ENCODE assay signal across 8 cellular contexts in genomic region chr20:31822421-31823330, GRCh38. TPM values are rescaled to one million over a fixed set of nuclear protein-coding genes. Genes with fewer than 3 reads are reported as not detected.
DNase-seq lines count a peak whose midpoint lies in the region; ATAC-seq and TF ChIP-seq lines count a peak whose summit lies in the region.

No MANE protein-coding gene starts in this region.

- no peaks in the 10 kb centered on the region for H3K27me3 ChIP-seq in gastroesophageal sphincter
- H3K27me3 ChIP-seq in trophoblast cell (ENCODE audit: insufficient read depth, low read length) = no peaks in the 10 kb centered on the region
- no peaks in the 10 kb centered on the region for H3K27me3 ChIP-seq in upper lobe of right lung

- H3K4me3 ChIP-seq in AG09309 (ENCODE audit: control insufficient read depth, low read depth, low read length) (peak overlapping the region; percentile 8), gastroesophageal sphincter (peak overlapping the region in 1 of 2 donors; percentile 17), trophoblast cell (ENCODE audit: low read depth, low read length) (no peak overlapping the region), upper lobe of right lung (no peak overlapping the region)

- H3K23ac ChIP-seq in trophoblast cell (ENCODE audit: low read length) = no peak overlapping the region

- intact Hi-C loops in upper lobe of right lung (cut with DNase I) = no loop called here

- no peak overlapping the region for H4K12ac ChIP-seq in trophoblast cell (ENCODE audit: low read depth, low read length)

- no peak for TF ChIP-seq POLR2A in gastroesophageal sphincter (IDR thresholded peaks at IDR 0.05)

- no peak overlapping the region for H2BK5ac ChIP-seq in trophoblast cell (ENCODE audit: low read depth, low read length, poor library complexity)

- no peak overlapping the region for H3K9ac ChIP-seq in trophoblast cell (ENCODE audit: low read length)

- ATAC-seq in GM19023 (IDR thresholded peaks at IDR 0.05; ENCODE audit: unreplicated experiment) (peak; percentile 72), gastroesophageal sphincter (peak; percentile 85), upper lobe of right lung (peak; percentile 88)

- H2BK120ac ChIP-seq in trophoblast cell (ENCODE audit: insufficient read depth, low read length, poor library complexity) = no peak overlapping the region

- no peaks in the 10 kb centered on the region for H3K79me2 ChIP-seq in trophoblast cell (ENCODE audit: control insufficient read depth, insufficient read depth, low read length, poor library complexity)

- H3K27ac ChIP-seq in gastroesophageal sphincter (peak overlapping the region in 2 of 4 donors; percentile 31 to 55), trophoblast cell (ENCODE audit: low read depth, low read length) (no peak overlapping the region), upper lobe of right lung (no peak overlapping the region)

- no peaks in the 10 kb centered on the region for H3K36me3 ChIP-seq in gastroesophageal sphincter
- no peaks in the 10 kb centered on the region for H3K36me3 ChIP-seq in trophoblast cell (ENCODE audit: control insufficient read depth in 1 of 2, insufficient read depth in 2 of 2, low read length in 2 of 2)
- H3K36me3 ChIP-seq in upper lobe of right lung = no peaks in the 10 kb centered on the region

- no peak overlapping the region for H3K4ac ChIP-seq in trophoblast cell (ENCODE audit: low read depth, low read length)

- no peak overlapping the region for H4K8ac ChIP-seq in trophoblast cell (ENCODE audit: low read depth, low read length)

- no peak overlapping the region for H2AFZ ChIP-seq in trophoblast cell (ENCODE audit: insufficient read depth, low read length, poor library complexity)

- no peaks in the 10 kb centered on the region for H3K79me1 ChIP-seq in trophoblast cell (ENCODE audit: low read length)

- TF ChIP-seq CTCF in AG09309 (IDR thresholded peaks at IDR 0.05; ENCODE audit: control insufficient read depth, insufficient read depth, low read depth, low read length, missing control alignments) (peak; percentile 96), gastroesophageal sphincter (IDR thresholded peaks at IDR 0.05) (peak in 3 of 4 experiments; percentile 98), upper lobe of right lung (IDR thresholded peaks at IDR 0.05) (peak; percentile 99)

- H4K91ac ChIP-seq in trophoblast cell (ENCODE audit: low read depth, low read length) = no peak overlapping the region

- no peak for DNase-seq in AG09309 (ENCODE audit: low read depth)
- peak; percentile 63 for DNase-seq in LoVo (ENCODE audit: low spot score)
- DNase-seq in SHP77 (lab: John Stamatoyannopoulos, UW) = peak; percentile 79 to 82
- DNase-seq in activated effector memory CD4-positive, alpha-beta T cell treated with anti-CD3 and anti-CD28 coated beads, Interleukin-2, amount 50 U/mL, for 16 hours = peak; percentile 93
- peak; percentile 46 to 71 for DNase-seq in trophoblast cell
- DNase-seq in upper lobe of right lung = peak; percentile 91

- no peaks in the 10 kb centered on the region for H3K9me3 ChIP-seq in gastroesophageal sphincter
- H3K9me3 ChIP-seq in trophoblast cell (ENCODE audit: insufficient read depth, low read depth, low read length) = no peaks in the 10 kb centered on the region
- no peaks in the 10 kb centered on the region for H3K9me3 ChIP-seq in upper lobe of right lung

- H3K4me1 ChIP-seq in gastroesophageal sphincter (peaks cover 0 to 14% (median 3%) of the 10 kb centered on the region in 3 donors), trophoblast cell (ENCODE audit: control insufficient read depth in 1 of 2, insufficient read depth in 2 of 2, low read length in 2 of 2) (peaks cover 0 to 3% of the 10 kb centered on the region in 2 experiments), upper lobe of right lung (peaks cover 4% of the 10 kb centered on the region)

- H3K18ac ChIP-seq in trophoblast cell (ENCODE audit: low read length) = no peak overlapping the region

- no peak overlapping the region for H3K14ac ChIP-seq in trophoblast cell (ENCODE audit: low read length)

- H3K4me2 ChIP-seq in trophoblast cell (ENCODE audit: low read length) = no peak overlapping the region

- no peak overlapping the region for H2AK5ac ChIP-seq in trophoblast cell (ENCODE audit: low read length)

- TF ChIP-seq EP300 in gastroesophageal sphincter (IDR thresholded peaks at IDR 0.05) = no peak

- WGBS in gastroesophageal sphincter (ENCODE audit: low coverage in 1 of 2), 2 donors = 0 to 8% methylated on average over 1 to 7 of the region's 29 CpGs
- no CpG with 5 or more reads among the region's 29 CpGs for WGBS in trophoblast cell (ENCODE audit: extremely low coverage, insufficient coverage, insufficient read length)

- no peak overlapping the region for H2BK12ac ChIP-seq in trophoblast cell (ENCODE audit: low read length)

RNA-seq across cellular contexts. Expression of gene MYLK2, which starts 3.5 kb away (rescaled TPM):
- under 1 TPM in 3 of 4 donors, not detected in 1; 0.27 to 0.54 (median 0.31) TPM for total RNA-seq in gastroesophageal sphincter
- 0.12 and 0.19 TPM in 2 replicates for polyA plus RNA-seq in trophoblast cell (2013)
- total RNA-seq in upper lobe of right lung = not detected

RNA-seq across cellular contexts. Expression of gene FOXS1, which starts 22.7 kb away (rescaled TPM):
- total RNA-seq in gastroesophageal sphincter = 1 to 10 TPM in 2 of 4 donors, under 1 TPM in 1, not detected in 1; 0.62 to 3.9 (median 2.3) TPM
- polyA plus RNA-seq in trophoblast cell (2013) = 0.57 and 0.71 TPM in 2 replicates
- total RNA-seq in upper lobe of right lung = 3.3 TPM

RNA-seq across cellular contexts. Expression of gene DUSP15, which starts 47.7 kb away (rescaled TPM):
- total RNA-seq in gastroesophageal sphincter (1 to 10 TPM; 1.5 to 8.2 (median 4.5) TPM), upper lobe of right lung (2.4 TPM)
- polyA plus RNA-seq in trophoblast cell (2013) = 0.24 and 0.41 TPM in 2 replicates

RNA-seq across cellular contexts. Expression of gene TTLL9, which starts 47.8 kb away (rescaled TPM):
- total RNA-seq in gastroesophageal sphincter = under 1 TPM in 1 of 4 donors, not detected in 3; 0.47 TPM
- polyA plus RNA-seq in trophoblast cell (2013) = 0.03 and 0.07 TPM in 2 replicates
- total RNA-seq in upper lobe of right lung = 0.49 TPM
